Comparison of ENCODE assay signal across 1 cellular context in the genomic region with DNA sequence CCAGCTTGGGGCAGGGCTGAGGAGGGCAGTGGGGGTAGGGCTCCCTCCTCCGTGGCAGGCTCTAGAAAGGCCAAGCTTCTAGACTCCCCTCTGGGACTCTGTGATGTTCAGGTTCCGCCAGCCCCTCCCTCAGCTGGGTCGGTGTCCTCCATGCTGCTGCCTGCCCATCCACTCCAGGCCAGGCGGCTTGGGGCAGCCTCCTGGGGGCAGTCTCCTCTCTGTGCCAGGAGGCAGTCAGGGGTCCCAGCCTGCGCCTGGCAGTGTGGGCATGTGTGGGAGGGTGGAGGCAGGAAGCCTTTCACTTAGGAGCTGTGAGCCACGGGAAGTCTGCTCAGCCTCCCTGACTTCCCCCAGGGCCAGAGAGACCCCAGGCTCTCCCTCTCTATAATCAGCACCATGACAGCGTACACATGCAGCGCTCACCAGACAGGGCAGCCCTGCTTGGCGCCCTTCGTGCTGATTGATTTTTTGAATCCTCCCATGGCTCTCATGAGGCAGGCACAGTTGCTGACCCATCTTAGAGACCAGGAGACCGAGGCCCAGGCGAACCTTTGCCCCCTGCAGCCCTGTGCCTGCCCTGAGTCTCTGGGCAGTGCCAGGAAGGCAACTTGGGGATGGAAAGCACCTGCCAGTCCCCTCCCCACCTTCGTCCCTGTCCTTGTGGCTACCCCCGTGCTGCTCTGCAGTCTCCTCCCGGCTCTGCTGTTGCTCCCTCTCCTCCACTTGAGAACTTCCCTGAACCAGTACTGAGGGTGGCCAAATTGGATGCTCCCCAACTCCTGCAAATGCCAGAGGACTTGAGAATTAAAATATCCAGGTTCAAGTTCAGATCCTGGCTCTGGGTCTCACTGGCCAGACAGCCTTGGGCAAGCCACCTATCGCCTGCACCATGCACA.
TF ChIP-seq lines count a peak whose summit lies in the region.

No MANE protein-coding gene starts in this region.

TF ChIP-seq in HEK293, 187 proteins besides CTCF, POLR2A, EP300 and RAD21 (continued from another document):
- TF ChIP-seq, protein P1, sequence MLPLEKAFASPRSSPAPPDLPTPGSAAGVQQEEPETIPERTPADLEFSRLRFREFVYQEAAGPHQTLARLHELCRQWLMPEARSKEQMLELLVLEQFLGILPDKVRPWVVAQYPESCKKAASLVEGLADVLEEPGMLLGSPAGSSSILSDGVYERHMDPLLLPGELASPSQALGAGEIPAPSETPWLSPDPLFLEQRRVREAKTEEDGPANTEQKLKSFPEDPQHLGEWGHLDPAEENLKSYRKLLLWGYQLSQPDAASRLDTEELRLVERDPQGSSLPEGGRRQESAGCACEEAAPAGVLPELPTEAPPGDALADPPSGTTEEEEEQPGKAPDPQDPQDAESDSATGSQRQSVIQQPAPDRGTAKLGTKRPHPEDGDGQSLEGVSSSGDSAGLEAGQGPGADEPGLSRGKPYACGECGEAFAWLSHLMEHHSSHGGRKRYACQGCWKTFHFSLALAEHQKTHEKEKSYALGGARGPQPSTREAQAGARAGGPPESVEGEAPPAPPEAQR (tag by site-specific recombination; IDR thresholded peaks at IDR 0.05) = no peak
- TF ChIP-seq ZNF560 (tag by site-specific recombination; IDR thresholded peaks at IDR 0.05; ENCODE audit: borderline replicate concordance) = no peak
- TF ChIP-seq ZNF112 (tag by site-specific recombination; IDR thresholded peaks at IDR 0.05) = no peak
- TF ChIP-seq, protein P2, sequence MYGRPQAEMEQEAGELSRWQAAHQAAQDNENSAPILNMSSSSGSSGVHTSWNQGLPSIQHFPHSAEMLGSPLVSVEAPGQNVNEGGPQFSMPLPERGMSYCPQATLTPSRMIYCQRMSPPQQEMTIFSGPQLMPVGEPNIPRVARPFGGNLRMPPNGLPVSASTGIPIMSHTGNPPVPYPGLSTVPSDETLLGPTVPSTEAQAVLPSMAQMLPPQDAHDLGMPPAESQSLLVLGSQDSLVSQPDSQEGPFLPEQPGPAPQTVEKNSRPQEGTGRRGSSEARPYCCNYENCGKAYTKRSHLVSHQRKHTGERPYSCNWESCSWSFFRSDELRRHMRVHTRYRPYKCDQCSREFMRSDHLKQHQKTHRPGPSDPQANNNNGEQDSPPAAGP (tag by site-specific recombination; IDR thresholded peaks at IDR 0.05) = no peak
- TF ChIP-seq ZFHX2 (tag by site-specific recombination; conservative IDR thresholded peaks at IDR 0.05) = peak; percentile 38
- no peak for TF ChIP-seq OSR2 (tag by site-specific recombination; IDR thresholded peaks at IDR 0.05)
- no peak for TF ChIP-seq PRDM10 (tag by site-specific recombination; IDR thresholded peaks at IDR 0.05)
- no peak for TF ChIP-seq ZFP69B (tag by site-specific recombination; IDR thresholded peaks at IDR 0.05)
